28 cellular contexts compared by ENCODE assay signal in the genomic region with DNA sequence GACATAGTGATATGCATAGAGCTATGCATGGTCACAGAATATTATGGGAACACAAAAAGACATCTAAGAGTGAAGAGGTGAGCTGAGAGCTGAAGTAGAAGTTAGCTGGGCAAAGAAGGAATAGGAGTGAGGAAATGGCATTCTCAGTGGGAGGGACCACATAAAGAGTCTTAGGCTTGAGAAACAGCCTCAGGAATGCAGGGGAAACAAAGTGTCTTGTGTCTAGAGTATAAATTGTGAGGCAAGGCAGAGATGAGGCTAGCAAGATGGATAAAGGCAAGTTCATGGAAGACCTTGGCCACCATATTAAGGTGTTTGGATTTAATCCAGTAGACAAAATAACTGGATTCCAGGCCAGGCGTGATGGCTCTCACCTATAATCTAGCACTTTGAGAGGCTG. TPM values are rescaled to one million over a fixed set of nuclear protein-coding genes. Genes with fewer than 3 reads are reported as not detected.
A peak's percentile ranks its signal among the peaks of the same experiment; 100 is the strongest.
DNase-seq lines count a peak whose midpoint lies in the region; ATAC-seq, FAIRE-seq and TF ChIP-seq lines count a peak whose summit lies in the region.
"Had no signal": no experiment of that assay in that cellular context is flagged by ENCODE, and none has a peak within 500 bp of the region (broad histone marks: within the 10 kb centered on the region; RNA-seq: fewer than 3 reads in every experiment).

No MANE protein-coding gene starts in this region.

- peak; percentile 48 for FAIRE-seq in HTR-8/SVneo (lab: Jason Lieb, UNC)
- FAIRE-seq: GM12892, H1 had no signal

- H3K27me3 ChIP-seq in upper lobe of right lung, result no peaks in the 10 kb centered on the region

- DNase-seq in HTR-8/SVneo (ENCODE audit: insufficient read length, low spot score), result no peak
- peak; percentile 62 for DNase-seq in amniotic epithelial cell (ENCODE audit: low read depth)
- DNase-seq in epithelial cell of prostate (ENCODE audit: low read depth, low spot score), result no peak
- no peak for DNase-seq in upper lobe of right lung
- DNase-seq in Ammon's horn (ENCODE audit: low spot score), result no peak
- DNase-seq in NCI-H1436 (lab: John Stamatoyannopoulos, UW), result no peak
- no peak for DNase-seq in activated CD8-positive, alpha-beta memory T cell treated with anti-CD3 and anti-CD28 coated beads, Interleukin-2, amount 50 U/mL, for 4 hours
- DNase-seq: BE2C; CD8-positive, alpha-beta memory T cell; DMS 273 treated with DMSO at 0.1 percent for 48 hours; DMS79; GF-D8; HCEC 1CT; KBM-7; MV-4-11; NCI-H1105 treated with DMSO at 0.1 percent for 48 hours; NCI-H2029; NCI-H226; NCI-H510A; NCI-H69; SHP77 had no signal

- peak; percentile 8 for ATAC-seq in upper lobe of right lung

- peak overlapping the region; percentile 7 for H3K27ac ChIP-seq in epithelial cell of prostate
- H3K27ac ChIP-seq in upper lobe of right lung, result no peak overlapping the region
- H3K27ac ChIP-seq: RWPE1 had no signal

- intact Hi-C loops in upper lobe of right lung (cut with DNase I), result loop anchor here (10.0 kb wide), 1 partner anchor 57 kb away; no protein-coding TSS in a partner anchor

- H3K4me1 ChIP-seq in upper lobe of right lung, result peaks cover 7% of the 10 kb centered on the region
- H3K4me1 ChIP-seq: BE2C had no signal

- no peak for TF ChIP-seq CTCF in upper lobe of right lung (IDR thresholded peaks at IDR 0.05)

- no peaks in the 10 kb centered on the region for H3K9me3 ChIP-seq in upper lobe of right lung
- H3K9me3 ChIP-seq: BE2C had no signal

- H3K4me3 ChIP-seq in upper lobe of right lung, result no peak overlapping the region

- H3K36me3 ChIP-seq in upper lobe of right lung, result peaks cover 29% of the 10 kb centered on the region
- H3K36me3 ChIP-seq: BE2C had no signal

RNA-seq across cellular contexts. Expression of gene CRTAM, which starts 40.6 kb away (rescaled TPM):
- 8.5 TPM for total RNA-seq in upper lobe of right lung
- total RNA-seq: A673, H1, HT1080, LHCN-M2, MCF 10A had no signal
